ENCODE assay signal across 25 cellular contexts in genomic region chr10:46014683-46015405, GRCh38. TPM values are rescaled to one million over a fixed set of nuclear protein-coding genes. Genes with fewer than 3 reads are reported as not detected.
DNase-seq lines count a peak whose midpoint lies in the region; ATAC-seq and TF ChIP-seq lines count a peak whose summit lies in the region.
"Had no signal": no experiment of that assay in that cellular context is flagged by ENCODE, and none has a peak within 500 bp of the region (broad histone marks: within the 10 kb centered on the region; RNA-seq: fewer than 3 reads in every experiment).

No MANE protein-coding gene starts in this region.

- peaks cover 31 to 57% (median 53%) of the 10 kb centered on the region in 5 donors for H3K36me3 ChIP-seq in subcutaneous abdominal adipose tissue (ENCODE audit: control insufficient read depth in 5 of 5, insufficient read depth in 5 of 5, low read length in 5 of 5)
- H3K36me3 ChIP-seq in SK-N-SH (replicated peaks in 1 of 2; ENCODE audit: control insufficient read depth in 1 of 2, insufficient read depth in 2 of 2, low read length in 1 of 2): peaks cover 52 to 56% of the 10 kb centered on the region in 2 experiments

- 85% methylated on average over 5 of the region's 5 CpGs for WGBS in SK-N-SH (ENCODE audit: low lambda C conversion rate)

- no peak overlapping the region for H3K4me2 ChIP-seq in SK-N-SH
- H3K4me2 ChIP-seq: KMS-11 had no signal

- no peak for TF ChIP-seq RAD21 in SK-N-SH (IDR thresholded peaks at IDR 0.05; ENCODE audit: low read length)

- H3F3A ChIP-seq in SK-N-SH (replicated peaks; ENCODE audit: insufficient read depth): peaks cover 9% of the 10 kb centered on the region

- H2AFZ ChIP-seq in SK-N-SH (ENCODE audit: low read depth): no peak overlapping the region

- CTCF ChIA-PET in activated naive CD4-positive, alpha-beta T cell treated with anti-CD3 and anti-CD28 coated beads, Interleukin-2, amount 10 ng/mL, durations not matched to agents 7 days and 5 days (lab: Charles Lee): interaction anchor here (1.6 kb wide), 1 partner anchor 11 kb away, joined by 4 read pairs; no protein-coding TSS in a partner anchor
- CTCF ChIA-PET in SK-N-SH (lab: Yijun Ruan, JAX) (interaction anchor here (1.0 kb wide), 1 partner anchor 7 kb away, joined by 5 read pairs; no protein-coding TSS in a partner anchor), GM10248 (lab: Yijun Ruan, JAX) (interaction anchor here (1.6 to 9.5 kb wide), 4 partner anchors 9 to 765 kb away, joined by 3 to 88 read pairs (median 30); partner anchors contain the start of gene NCOA4)

- TF ChIP-seq CTCF in SK-N-SH (IDR thresholded peaks at IDR 0.05) (no peak), GM10248 (IDR thresholded peaks at IDR 0.05; ENCODE audit: control extremely low read depth, extremely low read depth, low read depth, missing control alignments) (no peak)

- no peak overlapping the region for H3K4me3 Mint-ChIP-seq in activated naive CD4-positive, alpha-beta T cell treated with anti-CD3 and anti-CD28 coated beads, Interleukin-2, amount 10 ng/mL, durations not matched to agents 7 days and 5 days
- no peak overlapping the region for H3K4me3 Mint-ChIP-seq in activated T-helper 17 cell treated with anti-CD3 and anti-CD28 coated beads, Interleukin-2, amount 50 U/mL, for 72 hours
- no peak overlapping the region for H3K4me3 Mint-ChIP-seq in immature natural killer cell
- H3K4me3 Mint-ChIP-seq: effector memory CD8-positive, alpha-beta T cell had no signal

- H3K4me1 ChIP-seq in subcutaneous abdominal adipose tissue (ENCODE audit: control insufficient read depth in 5 of 5, insufficient read depth in 5 of 5, low read length in 5 of 5): peaks cover 5 to 64% (median 43%) of the 10 kb centered on the region in 5 donors
- peaks cover 2 to 17% of the 10 kb centered on the region in 2 experiments; a peak in 3 of 4 replicates for H3K4me1 ChIP-seq in SK-N-SH (ENCODE audit: control insufficient read depth in 1 of 2, insufficient read depth in 2 of 2, low read depth in 1 of 2, low read length in 1 of 2)

- peaks cover 54% of the 10 kb centered on the region for H3K79me2 ChIP-seq in SK-N-SH (ENCODE audit: insufficient read depth)

- no peaks in the 10 kb centered on the region for H3K27me3 Mint-ChIP-seq in activated naive CD4-positive, alpha-beta T cell treated with anti-CD3 and anti-CD28 coated beads, Interleukin-2, amount 10 ng/mL, durations not matched to agents 7 days and 5 days
- H3K27me3 Mint-ChIP-seq in activated T-helper 17 cell treated with anti-CD3 and anti-CD28 coated beads, Interleukin-2, amount 50 U/mL, for 72 hours: no peaks in the 10 kb centered on the region
- no peaks in the 10 kb centered on the region for H3K27me3 Mint-ChIP-seq in immature natural killer cell (ENCODE audit: low read depth in 3 of 3)
- H3K27me3 Mint-ChIP-seq: effector memory CD8-positive, alpha-beta T cell had no signal

- H3K27ac ChIP-seq in subcutaneous abdominal adipose tissue (ENCODE audit: low read depth, low read length) (peak overlapping the region; percentile 81), SK-N-SH (ENCODE audit: low read depth in 2 of 2, low read length in 1 of 2) (no peak overlapping the region)
- H3K27ac ChIP-seq: KMS-11, Peyer's patch, SK-N-MC had no signal

- peaks cover 0 to 8% of the 10 kb centered on the region in 2 donors for H3K36me3 Mint-ChIP-seq in activated naive CD4-positive, alpha-beta T cell treated with anti-CD3 and anti-CD28 coated beads, Interleukin-2, amount 50 U/mL, for 72 hours
- peaks cover 47% of the 10 kb centered on the region for H3K36me3 Mint-ChIP-seq in activated naive CD4-positive, alpha-beta T cell treated with anti-CD3 and anti-CD28 coated beads, Interleukin-2, amount 10 ng/mL, durations not matched to agents 7 days and 5 days
- peaks cover 75% of the 10 kb centered on the region for H3K36me3 Mint-ChIP-seq in activated T-helper 17 cell treated with anti-CD3 and anti-CD28 coated beads, Interleukin-2, amount 50 U/mL, for 72 hours (ENCODE audit: low read depth)
- peaks cover 6 to 37% (median 25%) of the 10 kb centered on the region in 3 donors for H3K36me3 Mint-ChIP-seq in immature natural killer cell

- H3K4me3 ChIP-seq in subcutaneous abdominal adipose tissue (ENCODE audit: low read depth in 1 of 5, low read length in 5 of 5) (no peak overlapping the region), SK-N-SH (ENCODE audit: low read depth in 2 of 2, low read length in 1 of 2) (no peak overlapping the region)
- H3K4me3 ChIP-seq: Peyer's patch, SK-N-MC had no signal

- H3K27me3 ChIP-seq in subcutaneous abdominal adipose tissue (ENCODE audit: control insufficient read depth in 5 of 5, insufficient read depth in 4 of 5, low read length in 5 of 5) (no peaks in the 10 kb centered on the region), SK-N-SH (ENCODE audit: insufficient read depth) (no peaks in the 10 kb centered on the region)
- H3K27me3 ChIP-seq: Peyer's patch had no signal

- H3K9ac ChIP-seq in subcutaneous abdominal adipose tissue (ENCODE audit: low read length in 5 of 5) (peak overlapping the region in 1 of 5 donors; percentile 20), SK-N-SH (no peak overlapping the region)
- H3K9ac ChIP-seq: KMS-11 had no signal

- H3K9me2 ChIP-seq in SK-N-SH: no peaks in the 10 kb centered on the region

- H3K4me1 Mint-ChIP-seq in activated naive CD4-positive, alpha-beta T cell treated with anti-CD3 and anti-CD28 coated beads, Interleukin-2, amount 10 ng/mL, durations not matched to agents 7 days and 5 days: peaks cover 14% of the 10 kb centered on the region
- peaks cover 7% of the 10 kb centered on the region for H3K4me1 Mint-ChIP-seq in activated T-helper 17 cell treated with anti-CD3 and anti-CD28 coated beads, Interleukin-2, amount 50 U/mL, for 72 hours
- peaks cover 23 to 52% of the 10 kb centered on the region in 2 donors for H3K4me1 Mint-ChIP-seq in immature natural killer cell

- H3K9me3 ChIP-seq in subcutaneous abdominal adipose tissue (ENCODE audit: control insufficient read depth in 5 of 5, low read length in 5 of 5): no peaks in the 10 kb centered on the region
- H3K9me3 ChIP-seq in SK-N-SH: no peaks in the 10 kb centered on the region
- H3K9me3 ChIP-seq: Peyer's patch had no signal

- no peaks in the 10 kb centered on the region for H3K9me3 Mint-ChIP-seq in activated naive CD4-positive, alpha-beta T cell treated with anti-CD3 and anti-CD28 coated beads, Interleukin-2, amount 50 U/mL, for 72 hours
- H3K9me3 Mint-ChIP-seq in activated naive CD4-positive, alpha-beta T cell treated with anti-CD3 and anti-CD28 coated beads, Interleukin-2, amount 10 ng/mL, durations not matched to agents 7 days and 5 days: no peaks in the 10 kb centered on the region
- H3K9me3 Mint-ChIP-seq in activated T-helper 17 cell treated with anti-CD3 and anti-CD28 coated beads, Interleukin-2, amount 50 U/mL, for 72 hours: no peaks in the 10 kb centered on the region
- no peaks in the 10 kb centered on the region for H3K9me3 Mint-ChIP-seq in immature natural killer cell
- H3K9me3 Mint-ChIP-seq: effector memory CD8-positive, alpha-beta T cell had no signal

- POLR2A ChIA-PET in SK-N-SH (lab: Yijun Ruan, JAX) (interaction anchor here (0.8 kb wide), 1 partner anchor 18 kb away, joined by 4 read pairs; no protein-coding TSS in a partner anchor), GM10248 (lab: Yijun Ruan, JAX) (interaction anchor here (0.6 kb wide), 1 partner anchor 435 kb away, joined by 3 read pairs; no protein-coding TSS in a partner anchor)

- TF ChIP-seq EP300 in SK-N-SH (IDR thresholded peaks at IDR 0.05; ENCODE audit: borderline replicate concordance in 1 of 2, low read depth in 1 of 2, low read length in 1 of 2): no peak

- peaks cover 23% of the 10 kb centered on the region for H4K20me1 ChIP-seq in SK-N-SH (ENCODE audit: insufficient read depth)

- ATAC-seq in activated naive CD4-positive, alpha-beta T cell treated with anti-CD3 and anti-CD28 coated beads, Interleukin-2, amount 50 U/mL, for 72 hours: no peak
- no peak for ATAC-seq in activated T-helper 17 cell treated with anti-CD3 and anti-CD28 coated beads, Interleukin-2, amount 50 U/mL, for 72 hours (replicated peaks)
- ATAC-seq: effector memory CD8-positive, alpha-beta T cell had no signal

- no peak for DNase-seq in activated naive CD4-positive, alpha-beta T cell treated with anti-CD3 and anti-CD28 coated beads, Interleukin-2, amount 50 U/mL, for 72 hours (ENCODE audit: low spot score in 2 of 2)
- no peak for DNase-seq in activated naive CD4-positive, alpha-beta T cell treated with anti-CD3 and anti-CD28 coated beads, Interleukin-2, amount 10 ng/mL, durations not matched to agents 7 days and 5 days
- DNase-seq in immature natural killer cell: no peak
- no peak for DNase-seq in SK-N-SH
- DNase-seq in GM10248 (ENCODE audit: extremely low spot score): no peak
- DNase-seq in NOMO-1 treated with DMSO at 0.1 percent for 48 hours (lab: John Stamatoyannopoulos, UW; ENCODE audit: unreplicated experiment): no peak
- DNase-seq: activated CD4-positive, alpha-beta T cell treated with anti-CD3 and anti-CD28 coated beads for 1 hour; activated T-cell treated with anti-CD3 and anti-CD28 coated beads, Interleukin-2, amount 50 U/mL, for 1 hour; amniotic stem cell; effector memory CD8-positive, alpha-beta T cell; GOT3; hippocampal formation; kidney glomerular epithelial cell; midbrain; NCI-H526; Peyer's patch; retina; stimulated activated CD4-positive, alpha-beta T cell treated with anti-CD3 and anti-CD28 coated beads, Interleukin-15, amount 100 ng/mL, for 24 hours; T-helper 9 cell had no signal

- H3K27ac Mint-ChIP-seq in activated naive CD4-positive, alpha-beta T cell treated with anti-CD3 and anti-CD28 coated beads, Interleukin-2, amount 50 U/mL, for 72 hours: peak overlapping the region; percentile 32 to 47
- no peak overlapping the region for H3K27ac Mint-ChIP-seq in activated naive CD4-positive, alpha-beta T cell treated with anti-CD3 and anti-CD28 coated beads, Interleukin-2, amount 10 ng/mL, durations not matched to agents 7 days and 5 days
- peak overlapping the region; percentile 75 for H3K27ac Mint-ChIP-seq in activated T-helper 17 cell treated with anti-CD3 and anti-CD28 coated beads, Interleukin-2, amount 50 U/mL, for 72 hours
- peak overlapping the region in 4 of 6 donors; percentile 2 to 39 (median 22) for H3K27ac Mint-ChIP-seq in immature natural killer cell

RNA-seq across cellular contexts. Expression of gene NCOA4, which starts 15.6 kb away (rescaled TPM):
- 100 to 1,000 TPM in 1 of 2 donors, 10 to 100 TPM in 1; 90.0 to 128 TPM for total RNA-seq in activated naive CD4-positive, alpha-beta T cell treated with anti-CD3 and anti-CD28 coated beads, Interleukin-2, amount 50 U/mL, for 72 hours
- 100 to 1,000 TPM in 1 of 2 donors, 10 to 100 TPM in 1; 74.0 to 114 TPM for total RNA-seq in activated T-helper 17 cell treated with anti-CD3 and anti-CD28 coated beads, Interleukin-2, amount 50 U/mL, for 72 hours
- polyA plus RNA-seq in immature natural killer cell (100 to 1,000 TPM; 188 to 323 (median 196) TPM), SK-N-SH (2012; rRNA removed) (30.3 and 44.9 TPM in 2 replicates)
- 46.0 and 47.0 TPM in 2 replicates for polyA plus RNA-seq in SK-N-SH (2012; cell fraction: cytosol; rRNA removed)
- polyA plus RNA-seq in SK-N-SH (2012; cell fraction: nucleus; rRNA removed): 16.1 and 30.8 TPM in 2 replicates

RNA-seq across cellular contexts. Expression of gene MSMB, which starts 31.2 kb away (rescaled TPM):
- not detected for total RNA-seq in activated naive CD4-positive, alpha-beta T cell treated with anti-CD3 and anti-CD28 coated beads, Interleukin-2, amount 50 U/mL, for 72 hours
- not detected for total RNA-seq in activated T-helper 17 cell treated with anti-CD3 and anti-CD28 coated beads, Interleukin-2, amount 50 U/mL, for 72 hours
- not detected for polyA plus RNA-seq in immature natural killer cell
- polyA plus RNA-seq in SK-N-SH (2012; rRNA removed): not detected in 2 replicates
- polyA plus RNA-seq in SK-N-SH (2012; cell fraction: cytosol; rRNA removed): not detected in 2 replicates
- not detected in 2 replicates for polyA plus RNA-seq in SK-N-SH (2012; cell fraction: nucleus; rRNA removed)
- total RNA-seq: cerebellum, Peyer's patch, subcutaneous adipose tissue had no signal

RNA-seq across cellular contexts. Expression of gene TIMM23, which starts 42.6 kb away (rescaled TPM):
- 10 to 100 TPM; 49.6 to 70.6 TPM for total RNA-seq in activated naive CD4-positive, alpha-beta T cell treated with anti-CD3 and anti-CD28 coated beads, Interleukin-2, amount 50 U/mL, for 72 hours
- total RNA-seq in activated T-helper 17 cell treated with anti-CD3 and anti-CD28 coated beads, Interleukin-2, amount 50 U/mL, for 72 hours: 10 to 100 TPM; 32.0 to 86.0 TPM
- 10 to 100 TPM; 51.5 to 84.7 (median 70.4) TPM for polyA plus RNA-seq in immature natural killer cell
- 87.0 and 96.4 TPM in 2 replicates for polyA plus RNA-seq in SK-N-SH (2012; rRNA removed)
- 111 and 139 TPM in 2 replicates for polyA plus RNA-seq in SK-N-SH (2012; cell fraction: cytosol; rRNA removed)
- polyA plus RNA-seq in SK-N-SH (2012; cell fraction: nucleus; rRNA removed): 25.1 and 42.9 TPM in 2 replicates
